ENCODE assay signal across 26 cellular contexts in the genomic region with DNA sequence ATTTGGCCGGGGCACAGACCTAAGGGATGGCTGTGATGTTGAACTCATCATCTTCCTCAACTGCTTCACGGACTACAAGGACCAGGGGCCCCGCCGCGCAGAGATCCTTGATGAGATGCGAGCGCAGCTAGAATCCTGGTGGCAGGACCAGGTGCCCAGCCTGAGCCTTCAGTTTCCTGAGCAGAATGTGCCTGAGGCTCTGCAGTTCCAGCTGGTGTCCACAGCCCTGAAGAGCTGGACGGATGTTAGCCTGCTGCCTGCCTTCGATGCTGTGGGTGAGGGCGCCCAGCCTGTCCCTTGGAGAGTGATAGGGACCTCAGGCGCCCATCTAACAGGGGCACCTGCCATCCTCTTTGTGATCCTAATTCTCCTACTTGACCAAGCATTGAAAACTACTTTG. TPM values are rescaled to one million over a fixed set of nuclear protein-coding genes. Genes with fewer than 3 reads are reported as not detected.
"Had no signal": no experiment of that assay in that cellular context is flagged by ENCODE, and none has a peak within 500 bp of the region (broad histone marks: within the 10 kb centered on the region; RNA-seq: fewer than 3 reads in every experiment).

No MANE protein-coding gene starts in this region.

- DNase-seq: activated CD4-positive, alpha-beta memory T cell treated with anti-CD3 and anti-CD28 coated beads, Interleukin-2, amount 10 ng/mL, durations not matched to agents 7 days and 5 days; activated CD4-positive, alpha-beta T cell treated with anti-CD3 and anti-CD28 coated beads for 1 hour; activated CD4-positive, alpha-beta T cell treated with anti-CD3 and anti-CD28 coated beads for 48 hours; activated CD4-positive, CD25-positive, alpha-beta regulatory T cell; activated gamma-delta T cell; activated naive CD4-positive, alpha-beta T cell treated with Interleukin-2 at 50 U/mL for 16 hours; activated naive CD8-positive, alpha-beta T cell treated with anti-CD3 and anti-CD28 coated beads, Interleukin-2, amount 10 ng/mL, durations not matched to agents 7 days and 5 days; activated T-cell treated with anti-CD3 and anti-CD28 coated beads, Interleukin-2, amount 50 U/mL, for 24 hours; amygdala; NCI-H1092 treated with DMSO at 0.1 percent for 48 hours; NCI-H1417; NCI-H146; NCI-H187 treated with DMSO at 0.1 percent for 48 hours; NCI-H2081 treated with DMSO at 0.1 percent for 48 hours; NCI-H226; NCI-H524 treated with DMSO at 0.1 percent for 48 hours; SHP77; SJCRH30; T-cell; T-helper 17 cell had no signal

- H3K9me3 ChIP-seq: ascending aorta, SJCRH30 had no signal

- H3K36me3 ChIP-seq: SJCRH30 had no signal

- H3K4me3 ChIP-seq: ascending aorta, SJCRH30, SK-N-MC had no signal

- H3K27me3 Mint-ChIP-seq: activated CD4-positive, alpha-beta memory T cell treated with anti-CD3 and anti-CD28 coated beads, Interleukin-2, amount 10 ng/mL, durations not matched to agents 7 days and 5 days; activated naive CD4-positive, alpha-beta T cell treated with anti-CD3 and anti-CD28 coated beads, Interleukin-2, amount 50 U/mL, for 24 hours; activated naive CD8-positive, alpha-beta T cell treated with anti-CD3 and anti-CD28 coated beads, Interleukin-2, amount 10 ng/mL, durations not matched to agents 7 days and 5 days; activated T-cell treated with anti-CD3 and anti-CD28 coated beads, Interleukin-2, amount 50 U/mL, for 24 hours; T-cell; T-helper 17 cell had no signal

- H3K27me3 ChIP-seq: ascending aorta, SJCRH30 had no signal

- H3K27ac ChIP-seq: ascending aorta, SJCRH30, SK-N-MC, VCaP had no signal

- H3K4me1 ChIP-seq: ascending aorta, SJCRH30 had no signal

- H3K27ac Mint-ChIP-seq: activated CD4-positive, alpha-beta memory T cell treated with anti-CD3 and anti-CD28 coated beads, Interleukin-2, amount 10 ng/mL, durations not matched to agents 7 days and 5 days; activated naive CD4-positive, alpha-beta T cell treated with anti-CD3 and anti-CD28 coated beads, Interleukin-2, amount 50 U/mL, for 24 hours; activated naive CD8-positive, alpha-beta T cell treated with anti-CD3 and anti-CD28 coated beads, Interleukin-2, amount 10 ng/mL, durations not matched to agents 7 days and 5 days; activated T-cell treated with anti-CD3 and anti-CD28 coated beads, Interleukin-2, amount 50 U/mL, for 24 hours; activated T-helper 2 cell treated with anti-CD3 and anti-CD28 coated beads, Interferon-gamma antibody, Interleukin-2, Interleukin-4, amounts not matched to agents 10 μg/mL and 5 μg/mL and 100 μg/mL, durations not matched to agents 14 hours and 24 hours and 36 hours; T-cell; T-helper 17 cell had no signal

- H3K4me3 Mint-ChIP-seq: activated CD4-positive, alpha-beta memory T cell treated with anti-CD3 and anti-CD28 coated beads, Interleukin-2, amount 10 ng/mL, durations not matched to agents 7 days and 5 days; activated naive CD4-positive, alpha-beta T cell treated with anti-CD3 and anti-CD28 coated beads, Interleukin-2, amount 50 U/mL, for 24 hours; activated naive CD8-positive, alpha-beta T cell treated with anti-CD3 and anti-CD28 coated beads, Interleukin-2, amount 10 ng/mL, durations not matched to agents 7 days and 5 days; activated T-cell treated with anti-CD3 and anti-CD28 coated beads, Interleukin-2, amount 50 U/mL, for 24 hours; T-cell; T-helper 17 cell had no signal

- H3K9me3 Mint-ChIP-seq: activated naive CD4-positive, alpha-beta T cell treated with anti-CD3 and anti-CD28 coated beads, Interleukin-2, amount 50 U/mL, for 24 hours; activated T-helper 2 cell treated with anti-CD3 and anti-CD28 coated beads, Interferon-gamma antibody, Interleukin-2, Interleukin-4, amounts not matched to agents 10 μg/mL and 5 μg/mL and 100 μg/mL, durations not matched to agents 14 hours and 24 hours and 36 hours had no signal

- ATAC-seq: Panc1, T-cell, T-helper 17 cell had no signal

RNA-seq across cellular contexts. Expression of a gene that starts 27.6 kb away (rescaled TPM):
- total RNA-seq: SJCRH30 had no signal

RNA-seq across cellular contexts. Expression of a gene that starts 43.9 kb away (rescaled TPM):
- total RNA-seq: SJCRH30 had no signal
